Comparison of ENCODE assay signal across 21 cellular contexts in genomic region chr12:40992158-40992557, GRCh38.
A peak's percentile ranks its signal among the peaks of the same experiment; 100 is the strongest.
DNase-seq lines count a peak whose midpoint lies in the region; ATAC-seq, FAIRE-seq and TF ChIP-seq lines count a peak whose summit lies in the region.
"Had no signal": no experiment of that assay in that cellular context is flagged by ENCODE, and none has a peak within 500 bp of the region (broad histone marks: within the 10 kb centered on the region; RNA-seq: fewer than 3 reads in every experiment).

No MANE protein-coding gene starts in this region.

- ATAC-seq in HepG2: no peak
- no peak for ATAC-seq in right lobe of liver
- ATAC-seq in K562: no peak
- ATAC-seq: A549; CD8-positive, alpha-beta T cell had no signal

- no peak for TF ChIP-seq EP300 in HepG2 (IDR thresholded peaks at IDR 0.05; ENCODE audit: low read depth in 2 of 2, low read length in 2 of 2)
- no peak for TF ChIP-seq EP300 in HepG2 (CRISPR knock-in tag; IDR thresholded peaks at IDR 0.05; ENCODE audit: borderline replicate concordance)
- no peak for TF ChIP-seq EP300 in Ishikawa (IDR thresholded peaks at IDR 0.05; ENCODE audit: borderline replicate concordance)
- no peak for TF ChIP-seq EP300 in K562 (IDR thresholded peaks at IDR 0.05; ENCODE audit: low read length)

- CTCF ChIA-PET in HepG2 (lab: Yijun Ruan, JAX; ENCODE audit: low intra/inter-chr PET ratio, low total read pairs): no interaction called here
- CTCF ChIA-PET in K562 (lab: Yijun Ruan, JAX; ENCODE audit: low intra/inter-chr PET ratio): no interaction called here

- H2AFZ ChIP-seq in HepG2 (ENCODE audit: low read length) (no peak overlapping the region), K562 (ENCODE audit: low read depth, low read length) (no peak overlapping the region)

- POLR2A ChIA-PET in HepG2 (lab: Yijun Ruan, JAX): no interaction called here
- POLR2A ChIA-PET in K562 (lab: Yijun Ruan, JAX): no interaction called here

- H3K9me3 ChIP-seq in HepG2 (ENCODE audit: low read length): no peaks in the 10 kb centered on the region
- H3K9me3 ChIP-seq in right lobe of liver: no peaks in the 10 kb centered on the region
- H3K9me3 ChIP-seq in K562 (replicated peaks; ENCODE audit: control insufficient read depth, insufficient read depth, low read depth, low read length): no peaks in the 10 kb centered on the region
- H3K9me3 ChIP-seq in MG63: no peaks in the 10 kb centered on the region
- H3K9me3 ChIP-seq: A549; BLaER1 treated with 17β-estradiol and CSF1 and Interleukin-3, amounts not matched to agents 10 nM and 100 nM; Caco-2 had no signal

- no TSS peak for BruUV-seq in HepG2 (replicated peaks; lab: Mats Ljungman, UMichigan)
- BruUV-seq in K562 (replicated peaks; lab: Mats Ljungman, UMichigan): no TSS peak

- DNase-seq in HepG2 (ENCODE audit: low spot score) (no peak), right lobe of liver (no peak), K562 (ENCODE audit: extremely low read depth in 1 of 4, low spot score in 3 of 4) (no peak), MG63 (no peak), cortex of kidney (lab: John Stamatoyannopoulos, UW) (no peak), SHP77 treated with DMSO at 0.1 percent for 48 hours (lab: John Stamatoyannopoulos, UW) (no peak)
- DNase-seq: AML-193; Caco-2; Calu3; CD4-positive, alpha-beta T cell; CD8-positive, alpha-beta T cell; DMS79 treated with DMSO at 0.1 percent for 48 hours; GF-D8 had no signal

- whole genome bisulfite sequencing in HepG2 (ENCODE audit: low lambda C conversion rate): 1% methylated on average over 4 of the region's 4 CpGs
- 50% methylated on average over 4 of the region's 4 CpGs for WGBS in right lobe of liver (ENCODE audit: insufficient coverage, low coverage, low lambda C conversion rate, missing lambda C conversion rate)
- 0% methylated on average over 4 of the region's 4 CpGs for WGBS in K562 (ENCODE audit: insufficient coverage, low coverage, missing lambda C conversion rate)

- TF ChIP-seq POLR2A in HepG2 (IDR thresholded peaks at IDR 0.05; ENCODE audit: insufficient read depth in 1 of 2, low read depth in 2 of 2, low read length in 2 of 2): no peak
- no peak for TF ChIP-seq POLR2A in right lobe of liver (IDR thresholded peaks at IDR 0.05)
- TF ChIP-seq POLR2A in K562 (conservative IDR thresholded peaks at IDR 0.05): no peak

- no peaks in the 10 kb centered on the region for H3K36me3 ChIP-seq in HepG2 (replicated peaks in 1 of 2; ENCODE audit: control insufficient read depth in 1 of 2, insufficient read depth in 2 of 2, low read length in 2 of 2)
- no peaks in the 10 kb centered on the region for H3K36me3 ChIP-seq in right lobe of liver
- H3K36me3 ChIP-seq in K562 (ENCODE audit: control insufficient read depth, insufficient read depth, low read length): no peaks in the 10 kb centered on the region
- H3K36me3 ChIP-seq in MG63: no peaks in the 10 kb centered on the region
- H3K36me3 ChIP-seq: BLaER1 treated with 17β-estradiol and CSF1 and Interleukin-3, amounts not matched to agents 10 nM and 100 nM had no signal

- no peak overlapping the region for H3K4me2 ChIP-seq in HepG2 (ENCODE audit: low read depth, low read length)
- no peak overlapping the region for H3K4me2 ChIP-seq in K562 (ENCODE audit: insufficient read depth, low read length)
- H3K4me2 ChIP-seq: A549; BLaER1 treated with 17β-estradiol and CSF1 and Interleukin-3, amounts not matched to agents 10 nM and 100 nM had no signal

- H4K20me1 ChIP-seq in HepG2 (ENCODE audit: insufficient read depth, low read length) (no peaks in the 10 kb centered on the region), K562 (replicated peaks; ENCODE audit: control insufficient read depth, insufficient read depth, low read length) (no peaks in the 10 kb centered on the region)
- H4K20me1 ChIP-seq: BLaER1 treated with 17β-estradiol and CSF1 and Interleukin-3, amounts not matched to agents 10 nM and 100 nM had no signal

- FAIRE-seq in HepG2 (lab: Jason Lieb, UNC) (no peak), K562 (lab: Jason Lieb, UNC) (no peak)
- FAIRE-seq: A549, D721Med, G401.6, GM12891 had no signal

- no peak overlapping the region for H3K4me3 ChIP-seq in HepG2 (replicated peaks in 1 of 3; ENCODE audit: insufficient read depth in 1 of 3, low read depth in 2 of 3, low read length in 3 of 3)
- no peak overlapping the region for H3K4me3 ChIP-seq in right lobe of liver
- H3K4me3 ChIP-seq in K562: no peak overlapping the region
- H3K4me3 ChIP-seq in MG63: no peak overlapping the region
- H3K4me3 ChIP-seq: A549; BLaER1 treated with 17β-estradiol and CSF1 and Interleukin-3, amounts not matched to agents 10 nM and 100 nM had no signal

- H3K4me1 ChIP-seq in HepG2 (ENCODE audit: insufficient read depth, low read length): no peaks in the 10 kb centered on the region
- H3K4me1 ChIP-seq in right lobe of liver: no peaks in the 10 kb centered on the region
- no peaks in the 10 kb centered on the region for H3K4me1 ChIP-seq in K562 (replicated peaks in 1 of 2; ENCODE audit: control insufficient read depth in 2 of 2, insufficient read depth in 2 of 2, low read length in 2 of 2)
- H3K4me1 ChIP-seq: BLaER1 treated with 17β-estradiol and CSF1 and Interleukin-3, amounts not matched to agents 10 nM and 100 nM; Caco-2 had no signal

- H3K79me2 ChIP-seq in HepG2 (ENCODE audit: insufficient read depth, low read length) (no peaks in the 10 kb centered on the region), K562 (ENCODE audit: control insufficient read depth, insufficient read depth, low read length) (no peaks in the 10 kb centered on the region)

- in situ Hi-C loops in HepG2 (cut with HindIII; ENCODE audit: extremely low pct_ligation_motif_present, low pct_unique_long_range_greater_than_20kb): no loop called here
- in situ Hi-C loops in K562 (cut with MboI): no loop called here

- no peaks in the 10 kb centered on the region for H3K27me3 ChIP-seq in HepG2 (ENCODE audit: control insufficient read depth in 1 of 2, insufficient read depth in 2 of 2, low read length in 2 of 2)
- no peaks in the 10 kb centered on the region for H3K27me3 ChIP-seq in right lobe of liver
- H3K27me3 ChIP-seq in K562 (ENCODE audit: control insufficient read depth in 2 of 2, insufficient read depth in 2 of 2, low read length in 2 of 2): no peaks in the 10 kb centered on the region
- no peaks in the 10 kb centered on the region for H3K27me3 ChIP-seq in MG63
- H3K27me3 ChIP-seq: BLaER1 treated with 17β-estradiol and CSF1 and Interleukin-3, amounts not matched to agents 10 nM and 100 nM had no signal

- intact Hi-C loops in HepG2 (cut with micrococcal nuclease; ENCODE audit: unreplicated experiment) (no loop called here), right lobe of liver (cut with DNase I) (no loop called here), K562 (cut with micrococcal nuclease) (no loop called here)

- H3K9me1 ChIP-seq in K562 (ENCODE audit: control insufficient read depth, insufficient read depth, low read length): no peaks in the 10 kb centered on the region

- TF ChIP-seq RAD21 in HepG2 (CRISPR knock-in tag; IDR thresholded peaks at IDR 0.05): no peak
- no peak for TF ChIP-seq RAD21 in Ishikawa (IDR thresholded peaks at IDR 0.05; ENCODE audit: low read depth)
- TF ChIP-seq RAD21 in K562 (CRISPR knock-in tag; conservative IDR thresholded peaks at IDR 0.05 in 1 of 2, IDR thresholded peaks at IDR 0.05 in 1 of 2): no peak

- no peak for TF ChIP-seq CTCF in HepG2 (CRISPR knock-in tag; IDR thresholded peaks at IDR 0.05)
- TF ChIP-seq CTCF in right lobe of liver (IDR thresholded peaks at IDR 0.05): no peak
- TF ChIP-seq CTCF in K562 (IDR thresholded peaks at IDR 0.05 in 2 of 3, conservative IDR thresholded peaks at IDR 0.05 in 1 of 3; ENCODE audit: insufficient read depth in 2 of 3, low read depth in 1 of 3, low read length in 3 of 3): no peak

- H3K9ac ChIP-seq in HepG2 (ENCODE audit: insufficient read depth, low read depth, low read length) (no peak overlapping the region), K562 (ENCODE audit: insufficient read depth in 1 of 2, low read depth in 2 of 2, low read length in 2 of 2) (no peak overlapping the region)
- H3K9ac ChIP-seq: BLaER1 treated with 17β-estradiol and CSF1 and Interleukin-3, amounts not matched to agents 10 nM and 100 nM had no signal

- H3K27ac ChIP-seq in HepG2 (ENCODE audit: extremely low read length, insufficient read depth, low read length) (no peak overlapping the region), right lobe of liver (no peak overlapping the region), K562 (ENCODE audit: extremely low read depth, low read depth, low read length) (no peak overlapping the region)
- H3K27ac ChIP-seq: 22Rv1; A549; BLaER1 treated with 17β-estradiol and CSF1 and Interleukin-3, amounts not matched to agents 10 nM and 100 nM; C4-2B had no signal

TF ChIP-seq in HepG2, 621 proteins besides CTCF, POLR2A, EP300 and RAD21:
- TF ChIP-seq CEBPB (IDR thresholded peaks at IDR 0.05; ENCODE audit: borderline replicate concordance, low read depth, low read length) (peak; percentile 40; the same call in 1 of the 2 replicates), CHD2 (IDR thresholded peaks at IDR 0.05; ENCODE audit: low read depth, low read length) (no peak), ATF7 (IDR thresholded peaks at IDR 0.05) (peak; percentile 53), ATF7 (CRISPR knock-in tag; IDR thresholded peaks at IDR 0.05) (no peak)

TF ChIP-seq in Ishikawa, 13 proteins besides CTCF, POLR2A, EP300 and RAD21:
- TF ChIP-seq CEBPB (IDR thresholded peaks at IDR 0.05) (0 out of 2 replicates have a peak, but pooled peaks have one; percentile 17), USF1 (IDR thresholded peaks at IDR 0.05) (no peak)

TF ChIP-seq in K562, 482 proteins besides CTCF, POLR2A, EP300 and RAD21:
- TF ChIP-seq CEBPB (tag; IDR thresholded peaks at IDR 0.05): peak; percentile 14; the same call in 1 of the 2 replicates
- TF ChIP-seq CAMTA2 (CRISPR knock-in tag; conservative IDR thresholded peaks at IDR 0.05): no peak
- TF ChIP-seq CEBPG (CRISPR knock-in tag; IDR thresholded peaks at IDR 0.05): no peak
- TF ChIP-seq CEBPG (tag; conservative IDR thresholded peaks at IDR 0.05 in 1 of 2, IDR thresholded peaks at IDR 0.05 in 1 of 2): peak in 1 of 2 experiments; percentile 72; a peak in 2 of 4 replicates
- no peak for TF ChIP-seq SP1 (CRISPR knock-in tag; IDR thresholded peaks at IDR 0.05)
- no peak for TF ChIP-seq SPI1 (IDR thresholded peaks at IDR 0.05; ENCODE audit: borderline replicate concordance, low read depth, low read length)
- TF ChIP-seq ATF3 (IDR thresholded peaks at IDR 0.05): peak; percentile 9; the same call in 1 of the 2 replicates
- no peak for TF ChIP-seq ATF3 (CRISPR knock-in tag; conservative IDR thresholded peaks at IDR 0.05)
TF ChIP-seq in K562: peak in this region for 3.

Comparison
In these comparisons a context has a peak if more than half of its experiments do, and no peak if none do; other contexts are left out.
1. Of the 241 proteins assayed by ChIP-seq in both HepG2 and K562: peak only in HepG2: none; only in K562: none; in both: CEBPB; in neither: 237; mixed calls (peak in some experiments, not most) for 3.